30 cellular contexts compared by ENCODE assay signal in genomic region chr9:95741631-95742030, GRCh38.
"Had no signal": no experiment of that assay in that cellular context is flagged by ENCODE, and none has a peak within 500 bp of the region (broad histone marks: within the 10 kb centered on the region; RNA-seq: fewer than 3 reads in every experiment).

No MANE protein-coding gene starts in this region.

- H3K9me3 ChIP-seq: SJCRH30, SK-N-SH had no signal

- H3K27ac ChIP-seq: SJCRH30 had no signal

- H3K9me3 Mint-ChIP-seq: activated CD8-positive, alpha-beta T cell treated with anti-CD3 and anti-CD28 coated beads for 36 hours; activated naive CD4-positive, alpha-beta T cell treated with anti-CD3 and anti-CD28 coated beads, Interleukin-2, amount 50 U/mL, for 24 hours; activated T-cell treated with anti-CD3 and anti-CD28 coated beads, Interleukin-2, amount 50 U/mL, for 24 hours; activated T-helper 2 cell treated with anti-CD3 and anti-CD28 coated beads, Interferon-gamma antibody, Interleukin-2, Interleukin-4, amounts not matched to agents 10 μg/mL and 5 μg/mL and 100 μg/mL, durations not matched to agents 14 hours and 24 hours and 36 hours; T-helper 1 cell treated with Interleukin-12 subunit alpha and Interleukin-12 subunit beta and Interleukin-4 antibody, amounts not matched to agents 30 μg/mL and 1 μg/mL, for 36 hours; T-helper 2 cell treated with Interferon-gamma antibody and Interleukin-4, amounts not matched to agents 5 μg/mL and 100 μg/mL, for 36 hours had no signal

- H3K36me3 ChIP-seq: SJCRH30 had no signal

- H3K4me2 ChIP-seq: SK-N-SH had no signal

- FAIRE-seq: bronchial epithelial cell, TTC549 had no signal

- H3K4me3 Mint-ChIP-seq: activated CD4-positive, alpha-beta T cell treated with anti-CD3 and anti-CD28 coated beads, Interleukin-2, amount 10 ng/mL, durations not matched to agents 24 days and 14 days; activated CD8-positive, alpha-beta T cell treated with anti-CD3 and anti-CD28 coated beads for 36 hours; activated naive CD4-positive, alpha-beta T cell treated with anti-CD3 and anti-CD28 coated beads, Interleukin-2, amount 50 U/mL, for 24 hours; activated T-cell treated with anti-CD3 and anti-CD28 coated beads, Interleukin-2, amount 50 U/mL, for 24 hours; brain; T-helper 1 cell treated with Interleukin-12 subunit alpha and Interleukin-12 subunit beta and Interleukin-4 antibody, amounts not matched to agents 30 μg/mL and 1 μg/mL, for 36 hours; T-helper 2 cell treated with Interferon-gamma antibody and Interleukin-4, amounts not matched to agents 5 μg/mL and 100 μg/mL, for 36 hours had no signal

- ATAC-seq: activated CD8-positive, alpha-beta T cell treated with anti-CD3 and anti-CD28 coated beads for 36 hours; Panc1 had no signal

- H3K36me3 Mint-ChIP-seq: activated naive CD4-positive, alpha-beta T cell treated with anti-CD3 and anti-CD28 coated beads, Interleukin-2, amount 50 U/mL, for 24 hours; brain had no signal

- H3K9ac ChIP-seq: SK-N-SH had no signal

- H3K4me1 Mint-ChIP-seq: activated naive CD4-positive, alpha-beta T cell treated with anti-CD3 and anti-CD28 coated beads, Interleukin-2, amount 50 U/mL, for 24 hours had no signal

- H3K4me3 ChIP-seq: SJCRH30 had no signal

- H3K27me3 Mint-ChIP-seq: activated naive CD4-positive, alpha-beta T cell treated with anti-CD3 and anti-CD28 coated beads, Interleukin-2, amount 50 U/mL, for 24 hours had no signal

- H3K27ac Mint-ChIP-seq: activated CD4-positive, alpha-beta T cell treated with anti-CD3 and anti-CD28 coated beads, Interleukin-2, amount 10 ng/mL, durations not matched to agents 24 days and 14 days; activated CD8-positive, alpha-beta T cell treated with anti-CD3 and anti-CD28 coated beads for 36 hours; activated naive CD4-positive, alpha-beta T cell treated with anti-CD3 and anti-CD28 coated beads, Interleukin-2, amount 50 U/mL, for 24 hours; activated T-cell treated with anti-CD3 and anti-CD28 coated beads, Interleukin-2, amount 50 U/mL, for 24 hours; activated T-helper 2 cell treated with anti-CD3 and anti-CD28 coated beads, Interferon-gamma antibody, Interleukin-2, Interleukin-4, amounts not matched to agents 10 μg/mL and 5 μg/mL and 100 μg/mL, durations not matched to agents 14 hours and 24 hours and 36 hours; T-helper 1 cell treated with Interleukin-12 subunit alpha and Interleukin-12 subunit beta and Interleukin-4 antibody, amounts not matched to agents 30 μg/mL and 1 μg/mL, for 36 hours; T-helper 2 cell treated with Interferon-gamma antibody and Interleukin-4, amounts not matched to agents 5 μg/mL and 100 μg/mL, for 36 hours had no signal

- H3K27me3 ChIP-seq: SJCRH30 had no signal

- DNase-seq: activated CD4-positive, alpha-beta T cell treated with anti-CD3 and anti-CD28 coated beads, Interleukin-2, amount 10 ng/mL, durations not matched to agents 24 days and 14 days; activated CD4-positive, alpha-beta T cell treated with anti-CD3 and anti-CD28 coated beads, Interleukin-2, amount 50 U/mL, for 4 hours; activated CD8-positive, alpha-beta T cell treated with anti-CD3 and anti-CD28 coated beads for 36 hours; activated gamma-delta T cell; activated naive CD4-positive, alpha-beta T cell treated with Interleukin-2 at 50 U/mL for 16 hours; activated T-cell treated with anti-CD3 and anti-CD28 coated beads, Interleukin-2, amount 50 U/mL, for 24 hours; anterior cingulate cortex; caudate nucleus; cerebellar nuclear complex; NCI-H1092 treated with DMSO at 0.1 percent for 48 hours; NCI-H1417; NCI-H146; NCI-H187; NCI-H2029 treated with DMSO at 0.1 percent for 48 hours; NCI-H2107; NCI-H2171 treated with DMSO at 0.1 percent for 48 hours; NCI-H226; NCI-H446 treated with DMSO at 0.1 percent for 48 hours; NCI-H69; SHP77; SJCRH30; SK-N-SH had no signal
